8 cellular contexts compared by ENCODE assay signal in the genomic region with DNA sequence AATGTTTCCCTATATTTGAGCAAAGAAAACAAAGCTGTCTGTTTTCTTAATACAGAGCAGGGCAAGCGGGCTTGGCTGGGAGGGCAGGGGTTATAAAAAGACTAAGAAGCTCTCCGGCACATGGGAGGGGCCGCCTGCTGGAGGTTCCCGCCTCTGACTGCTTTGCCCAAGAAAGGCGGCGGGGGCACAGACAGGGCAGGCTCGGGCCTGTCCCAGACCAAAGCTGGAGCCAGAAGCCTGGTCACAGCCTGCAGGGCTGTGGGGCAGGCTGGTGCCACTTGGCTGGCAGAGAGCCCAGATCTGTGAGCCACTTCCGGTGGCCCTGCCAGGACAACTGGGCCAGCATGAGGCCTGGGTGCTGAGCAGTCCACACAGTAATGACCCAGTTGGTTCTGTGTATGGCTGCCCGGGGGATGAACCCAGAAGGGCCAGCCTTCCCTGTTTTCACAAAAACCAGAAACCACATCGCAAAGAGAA.
DNase-seq lines count a peak whose midpoint lies in the region; ATAC-seq and TF ChIP-seq lines count a peak whose summit lies in the region.

No MANE protein-coding gene starts in this region.

- no peaks in the 10 kb centered on the region for H3K9me3 ChIP-seq in CD8-positive, alpha-beta memory T cell (ENCODE audit: low read length)

- no peaks in the 10 kb centered on the region for H3K27me3 ChIP-seq in CD8-positive, alpha-beta memory T cell (ENCODE audit: insufficient read depth, low read length, poor library complexity, severe bottlenecking)

- TF ChIP-seq CTCF in type B pancreatic cell (conservative IDR thresholded peaks at IDR 0.05): peak; percentile 44

- peak overlapping the region; percentile 96 for H3K27ac ChIP-seq in epithelial cell of prostate
- H3K27ac ChIP-seq in CD8-positive, alpha-beta memory T cell (ENCODE audit: low read depth, low read length): no peak overlapping the region

- no peak for ATAC-seq in HG02840 (IDR thresholded peaks at IDR 0.05; ENCODE audit: low FRiP score, unreplicated experiment)

- H3K27me3 Mint-ChIP-seq in type B pancreatic cell: no peaks in the 10 kb centered on the region
- no peaks in the 10 kb centered on the region for H3K27me3 Mint-ChIP-seq in CD8-positive, alpha-beta memory T cell

- CTCF ChIA-PET in CD8-positive, alpha-beta memory T cell (lab: Charles Lee): interaction anchor here (1.1 kb wide), 1 partner anchor 217 kb away, joined by 3 read pairs; no protein-coding TSS in a partner anchor

- DNase-seq in G401 (ENCODE audit: low spot score) (peak; percentile 76), NCI-H1092 (lab: John Stamatoyannopoulos, UW) (peak; percentile 69), SKM-1 (lab: John Stamatoyannopoulos, UW; ENCODE audit: unreplicated experiment) (peak; percentile 54), epithelial cell of prostate (ENCODE audit: low read depth, low spot score) (peak; percentile 80), midbrain (lab: John Stamatoyannopoulos, UW) (peak; percentile 93), type B pancreatic cell (ENCODE audit: extremely low spot score, unreplicated experiment) (no peak)
- no peak for DNase-seq in CD8-positive, alpha-beta memory T cell

- H3K4me3 ChIP-seq in CD8-positive, alpha-beta memory T cell (ENCODE audit: low read length): no peak overlapping the region

- H3K27ac Mint-ChIP-seq in type B pancreatic cell: peak overlapping the region; percentile 46
- peak overlapping the region in 1 of 8 donors; percentile 70 for H3K27ac Mint-ChIP-seq in CD8-positive, alpha-beta memory T cell

- no peaks in the 10 kb centered on the region for H3K4me1 ChIP-seq in CD8-positive, alpha-beta memory T cell (ENCODE audit: insufficient read depth, low read length)

- POLR2A ChIA-PET in CD8-positive, alpha-beta memory T cell (lab: Charles Lee): no interaction called here

- in situ Hi-C loops in G401 (cut with HindIII; ENCODE audit: low sequenced_read_pairs): no loop called here

- no peaks in the 10 kb centered on the region for H3K36me3 ChIP-seq in CD8-positive, alpha-beta memory T cell (ENCODE audit: insufficient read depth, low read length)

- H3K4me3 Mint-ChIP-seq in type B pancreatic cell: no peak overlapping the region
- H3K4me3 Mint-ChIP-seq in CD8-positive, alpha-beta memory T cell: no peak overlapping the region

- no peaks in the 10 kb centered on the region for H3K9me3 Mint-ChIP-seq in type B pancreatic cell
- H3K9me3 Mint-ChIP-seq in CD8-positive, alpha-beta memory T cell: no peaks in the 10 kb centered on the region

- no peaks in the 10 kb centered on the region for H3K36me3 Mint-ChIP-seq in type B pancreatic cell
- H3K36me3 Mint-ChIP-seq in CD8-positive, alpha-beta memory T cell: peaks cover 0 to 4% (median 2%) of the 10 kb centered on the region in 3 donors

- H3K4me1 Mint-ChIP-seq in type B pancreatic cell (ENCODE audit: unreplicated experiment): peaks cover 21% of the 10 kb centered on the region
- H3K4me1 Mint-ChIP-seq in CD8-positive, alpha-beta memory T cell: peaks cover 5 to 11% (median 5%) of the 10 kb centered on the region in 3 donors

Comparison
In these comparisons a context has a peak if more than half of its experiments do, and no peak if none do; other contexts are left out.
1. DNase-seq: peak in G401 (single experiment), NCI-H1092 (single experiment), SKM-1 (single experiment), epithelial cell of prostate (single experiment) and midbrain (single experiment); none in type B pancreatic cell (single experiment) and CD8-positive, alpha-beta memory T cell (0 of 5).